Comparison of ENCODE assay signal across 1 cellular context in the genomic region with DNA sequence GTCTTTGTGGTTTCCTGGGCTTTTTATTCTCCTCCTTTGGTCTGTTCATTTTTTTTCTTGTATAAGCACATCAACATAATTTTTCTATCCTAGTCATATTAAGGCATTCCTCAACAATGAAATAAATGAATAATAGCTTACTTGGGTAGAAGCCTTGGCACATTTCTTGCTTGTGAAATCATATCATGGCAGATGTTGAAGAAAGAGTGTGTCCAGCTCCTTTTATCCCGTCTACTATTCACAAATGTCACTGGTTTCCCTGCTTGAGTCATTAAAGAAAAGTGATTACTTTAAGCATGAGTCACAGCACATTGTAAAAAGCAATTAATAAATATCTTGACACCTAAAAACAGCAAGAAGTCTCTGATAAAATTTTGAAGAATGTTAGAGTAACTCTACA.
TF ChIP-seq lines count a peak whose summit lies in the region.

No MANE protein-coding gene starts in this region.

TF ChIP-seq in IMR-90, 13 proteins besides CTCF, POLR2A, EP300 and RAD21:
- TF ChIP-seq MAZ (IDR thresholded peaks at IDR 0.05; ENCODE audit: borderline replicate concordance, low read depth, low read length) = no peak
